8 cellular contexts compared by ENCODE assay signal in genomic region chr17:51120357-51120738, GRCh38. TPM values are rescaled to one million over a fixed set of nuclear protein-coding genes. Genes with fewer than 3 reads are reported as not detected.
DNase-seq lines count a peak whose midpoint lies in the region; ATAC-seq and TF ChIP-seq lines count a peak whose summit lies in the region.

No MANE protein-coding gene starts in this region.

- H3K9me3 Mint-ChIP-seq in stimulated activated naive CD8-positive, alpha-beta T cell treated with anti-CD3 and anti-CD28 coated beads, Interleukin-15, Interleukin-2, amounts not matched to agents 100 ng/mL and 50 ng/mL, for 24 hours = no peaks in the 10 kb centered on the region

- H3K27me3 Mint-ChIP-seq in stimulated activated naive CD8-positive, alpha-beta T cell treated with anti-CD3 and anti-CD28 coated beads, Interleukin-15, Interleukin-2, amounts not matched to agents 100 ng/mL and 50 ng/mL, for 24 hours = no peaks in the 10 kb centered on the region

- DNase-seq in DMS79 treated with DMSO at 0.1 percent for 48 hours (lab: John Stamatoyannopoulos, UW) (peak; percentile 39), HT1080 (ENCODE audit: low read depth) (peak; percentile 32), T-helper 22 cell (ENCODE audit: low read depth) (peak; percentile 39), dorsolateral prefrontal cortex (peak in 8 of 10 donors; percentile 28 to 68 (median 46)), medulla oblongata (ENCODE audit: extremely low spot score) (peak; percentile 27), NCI-H1048 (lab: John Stamatoyannopoulos, UW) (no peak)

- peak in 1 of 56 donors; percentile 4 for TF ChIP-seq CTCF in dorsolateral prefrontal cortex (IDR thresholded peaks at IDR 0.05 in 54 of 56, conservative IDR thresholded peaks at IDR 0.05 in 2 of 56; ENCODE audit: low read depth in 1 of 56, partially characterized antibody in 56 of 56)

- H3K4me3 ChIP-seq in dorsolateral prefrontal cortex = peak overlapping the region; percentile 69 to 100 (median 96)

- H3K27ac ChIP-seq in dorsolateral prefrontal cortex = peak overlapping the region; percentile 76 to 99 (median 96)

- ATAC-seq in GM21367 (IDR thresholded peaks at IDR 0.05; ENCODE audit: unreplicated experiment) = peak; percentile 19

- H3K27me3 ChIP-seq in dorsolateral prefrontal cortex = no peaks in the 10 kb centered on the region

- H3K27ac Mint-ChIP-seq in stimulated activated naive CD8-positive, alpha-beta T cell treated with anti-CD3 and anti-CD28 coated beads, Interleukin-15, Interleukin-2, amounts not matched to agents 100 ng/mL and 50 ng/mL, for 24 hours = peak overlapping the region; percentile 95

- intact Hi-C loops in dorsolateral prefrontal cortex (cut with DNase I) = loop anchor here in 1 of 2 donors (1.0 to 5.0 kb wide), 3 partner anchors 33 to 63 kb away; partner anchors contain the start of genes NME1 and NME2

- H3K36me3 Mint-ChIP-seq in stimulated activated naive CD8-positive, alpha-beta T cell treated with anti-CD3 and anti-CD28 coated beads, Interleukin-15, Interleukin-2, amounts not matched to agents 100 ng/mL and 50 ng/mL, for 24 hours (ENCODE audit: low read depth) = peaks cover 8% of the 10 kb centered on the region

- peak overlapping the region; percentile 89 for H3K4me3 Mint-ChIP-seq in stimulated activated naive CD8-positive, alpha-beta T cell treated with anti-CD3 and anti-CD28 coated beads, Interleukin-15, Interleukin-2, amounts not matched to agents 100 ng/mL and 50 ng/mL, for 24 hours

- H3K4me1 Mint-ChIP-seq in stimulated activated naive CD8-positive, alpha-beta T cell treated with anti-CD3 and anti-CD28 coated beads, Interleukin-15, Interleukin-2, amounts not matched to agents 100 ng/mL and 50 ng/mL, for 24 hours (ENCODE audit: low read depth) = peaks cover 58% of the 10 kb centered on the region

RNA-seq across cellular contexts. Expression of gene SPAG9, which starts 0.3 kb away (rescaled TPM):
- total RNA-seq in HT1080 (2014; rRNA removed; shearing (Covaris generic)) = 34.4 and 37.1 TPM in 2 replicates
- polyA plus RNA-seq in HT1080 (2015; cell fraction: cytosol; rRNA removed) = 22.4 and 23.8 TPM in 2 replicates
- polyA plus RNA-seq in HT1080 (2015; cell fraction: nucleus; rRNA removed) = 117 and 119 TPM in 2 replicates
- total RNA-seq in dorsolateral prefrontal cortex = 100 to 1,000 TPM; 177 to 522 (median 260) TPM

RNA-seq across cellular contexts. Expression of gene NME1, which starts 33.0 kb away (rescaled TPM):
- 418 and 504 TPM in 2 replicates for total RNA-seq in HT1080 (2014; rRNA removed; shearing (Covaris generic))
- polyA plus RNA-seq in HT1080 (2015; cell fraction: cytosol; rRNA removed) = 400 and 407 TPM in 2 replicates
- polyA plus RNA-seq in HT1080 (2015; cell fraction: nucleus; rRNA removed) = 166 and 189 TPM in 2 replicates
- total RNA-seq in dorsolateral prefrontal cortex = 100 to 1,000 TPM in 28 of 120 experiments, 10 to 100 TPM in 92; 27.3 to 129 (median 82.4) TPM

RNA-seq across cellular contexts. Expression of gene NME2, which starts 45.9 kb away (rescaled TPM):
- total RNA-seq in HT1080 (2014; rRNA removed; shearing (Covaris generic)) = 903 and 1,057 TPM in 2 replicates
- polyA plus RNA-seq in HT1080 (2015; cell fraction: cytosol; rRNA removed) = 1,032 and 1,150 TPM in 2 replicates
- polyA plus RNA-seq in HT1080 (2015; cell fraction: nucleus; rRNA removed) = 253 and 287 TPM in 2 replicates
- total RNA-seq in dorsolateral prefrontal cortex = 100 to 1,000 TPM in 119 of 120 experiments, 10 to 100 TPM in 1; 99.4 to 250 (median 169) TPM
